ENCODE assay signal across 13 cellular contexts in the genomic region with DNA sequence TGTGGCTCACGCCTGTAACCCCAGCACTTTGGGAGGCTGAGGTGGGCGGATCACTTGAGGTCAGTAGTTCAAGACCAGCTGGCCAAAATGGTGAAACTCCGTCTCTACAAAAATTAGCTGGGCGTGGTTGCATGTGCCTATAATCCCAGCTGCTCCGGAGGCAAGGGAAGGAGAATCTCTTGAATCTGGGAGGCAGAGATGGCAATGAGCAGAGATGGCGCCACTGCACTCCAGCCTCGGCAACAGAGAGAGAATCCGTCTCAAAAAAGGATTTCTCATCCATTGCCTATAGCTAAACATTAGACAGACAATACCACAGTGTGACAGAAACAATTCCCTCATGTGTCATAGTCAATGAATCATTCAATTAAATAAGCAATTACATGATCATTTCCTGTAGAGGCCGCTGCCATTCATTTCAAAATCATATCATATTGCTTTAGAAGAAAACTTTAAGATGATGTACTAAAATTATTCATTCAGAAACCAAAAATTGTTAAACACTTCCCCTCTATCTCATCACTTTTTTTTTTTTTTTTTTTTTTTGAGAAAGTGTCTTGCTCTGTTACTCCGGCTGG.
DNase-seq lines count a peak whose midpoint lies in the region; ATAC-seq and TF ChIP-seq lines count a peak whose summit lies in the region.
"Had no signal": no experiment of that assay in that cellular context is flagged by ENCODE, and none has a peak within 500 bp of the region (broad histone marks: within the 10 kb centered on the region; RNA-seq: fewer than 3 reads in every experiment).

No MANE protein-coding gene starts in this region.

- H3K9me3 ChIP-seq in RWPE2 (ENCODE audit: severe bottlenecking) = no peaks in the 10 kb centered on the region
- no peaks in the 10 kb centered on the region for H3K9me3 ChIP-seq in mucosa of descending colon
- H3K9me3 ChIP-seq: uterus had no signal

- peak; percentile 29 for DNase-seq in A172 (ENCODE audit: low spot score)
- peak; percentile 27 for DNase-seq in GM03348 (ENCODE audit: low spot score)
- no peak for DNase-seq in RWPE2 (ENCODE audit: low spot score)
- DNase-seq in fibroblast of pulmonary artery (ENCODE audit: low read depth) = peak; percentile 25
- DNase-seq in mucosa of descending colon = no peak
- DNase-seq in putamen (ENCODE audit: low spot score) = no peak
- DNase-seq in KG1 (lab: John Stamatoyannopoulos, UW) = no peak
- DNase-seq in posterior cingulate gyrus = no peak
- DNase-seq: activated CD4-positive, alpha-beta T cell treated with anti-CD3 and anti-CD28 coated beads, Interleukin-2, amount 10 ng/mL, durations not matched to agents 7 days and 5 days; DND-41; dorsolateral prefrontal cortex; NCI-H510A treated with DMSO at 0.1 percent for 48 hours; uterus had no signal

- H3K4me3 ChIP-seq in RWPE2 (ENCODE audit: severe bottlenecking) = no peak overlapping the region
- no peak overlapping the region for H3K4me3 ChIP-seq in fibroblast of pulmonary artery (replicated peaks; ENCODE audit: low read depth, low read length)
- H3K4me3 ChIP-seq in mucosa of descending colon = no peak overlapping the region
- H3K4me3 ChIP-seq: dorsolateral prefrontal cortex, uterus had no signal

- H3K4me1 ChIP-seq in RWPE2 (ENCODE audit: insufficient read depth, poor library complexity, severe bottlenecking) = peaks cover 9% of the 10 kb centered on the region
- H3K4me1 ChIP-seq in mucosa of descending colon (ENCODE audit: low read depth) = no peaks in the 10 kb centered on the region
- H3K4me1 ChIP-seq: uterus had no signal

- H3K27ac ChIP-seq in RWPE2 (ENCODE audit: poor library complexity, severe bottlenecking) = peak overlapping the region; percentile 41
- H3K27ac ChIP-seq: dorsolateral prefrontal cortex, uterus had no signal

- no peaks in the 10 kb centered on the region for H3K27me3 ChIP-seq in RWPE2 (ENCODE audit: insufficient read depth, poor library complexity, severe bottlenecking)
- H3K27me3 ChIP-seq: uterus had no signal

- H3K36me3 ChIP-seq in RWPE2 (ENCODE audit: low read depth) = no peaks in the 10 kb centered on the region
- no peaks in the 10 kb centered on the region for H3K36me3 ChIP-seq in mucosa of descending colon (ENCODE audit: low read depth)
- H3K36me3 ChIP-seq: uterus had no signal

- TF ChIP-seq CTCF in RWPE2 (IDR thresholded peaks at IDR 0.05; ENCODE audit: poor library complexity, severe bottlenecking) (peak; percentile 46), fibroblast of pulmonary artery (IDR thresholded peaks at IDR 0.05; ENCODE audit: low read length, missing control alignments) (peak; percentile 8), mucosa of descending colon (IDR thresholded peaks at IDR 0.05) (no peak)

- intact Hi-C loops in mucosa of descending colon (cut with DNase I, micrococcal nuclease) = no loop called here
- intact Hi-C loops in posterior cingulate gyrus (cut with DNase I) = no loop called here

- ATAC-seq in RWPE2 (ENCODE audit: low read depth) (peak; percentile 83), mucosa of descending colon (no peak)

Comparison
In these comparisons a context has a peak if more than half of its experiments do, and no peak if none do; other contexts are left out.
1. DNase-seq: peak in A172 (single experiment), GM03348 (single experiment) and fibroblast of pulmonary artery (single experiment); none in RWPE2 (single experiment), mucosa of descending colon (0 of 3), putamen (single experiment), KG1 (single experiment) and posterior cingulate gyrus (0 of 10).